ENCODE assay signal across 1 cellular context in the genomic region with DNA sequence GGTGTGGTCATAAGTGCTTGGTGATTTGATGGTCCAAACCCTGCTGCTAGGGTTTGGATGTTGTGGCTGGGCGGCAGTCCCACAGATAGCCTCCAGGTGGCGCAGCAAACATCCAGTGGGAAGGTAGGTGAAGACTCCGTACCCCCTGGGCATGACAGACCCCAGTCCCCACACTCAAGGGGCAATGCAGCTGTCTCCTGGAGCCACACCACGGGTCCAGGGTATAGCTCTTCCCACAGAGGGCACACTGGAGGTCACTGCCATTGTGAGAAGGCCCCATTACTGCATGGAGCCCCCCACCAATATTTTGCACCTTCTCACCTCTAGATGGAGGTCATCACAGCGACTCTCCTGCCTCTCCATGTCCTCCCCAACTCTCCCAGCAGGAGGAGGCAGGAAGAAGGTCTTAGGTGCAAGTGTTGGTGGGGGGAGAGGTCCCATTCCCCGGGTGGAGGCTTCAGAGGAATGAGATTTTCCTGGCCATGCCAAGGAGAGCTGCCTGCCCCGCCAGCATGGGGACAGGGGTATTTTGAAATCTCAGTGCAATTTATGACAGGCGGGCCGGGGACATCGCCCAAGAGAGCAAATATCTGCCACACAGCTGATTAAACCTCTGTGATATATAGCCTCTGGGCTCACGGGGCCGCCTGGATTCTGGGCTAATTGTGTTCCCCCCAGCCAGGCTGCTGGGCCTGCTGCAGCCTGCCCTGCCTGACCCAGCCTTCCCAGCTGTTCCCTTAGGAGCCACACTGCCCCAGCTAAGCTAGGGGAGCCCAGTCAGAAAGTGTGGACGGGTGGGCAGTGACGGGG.
A peak's percentile ranks its signal among the peaks of the same experiment; 100 is the strongest.
TF ChIP-seq lines count a peak whose summit lies in the region.

No MANE protein-coding gene starts in this region.

TF ChIP-seq in HepG2, 621 proteins besides CTCF, POLR2A, EP300 and RAD21 (continued from another document and continues in another):
- TF ChIP-seq, protein P1, sequence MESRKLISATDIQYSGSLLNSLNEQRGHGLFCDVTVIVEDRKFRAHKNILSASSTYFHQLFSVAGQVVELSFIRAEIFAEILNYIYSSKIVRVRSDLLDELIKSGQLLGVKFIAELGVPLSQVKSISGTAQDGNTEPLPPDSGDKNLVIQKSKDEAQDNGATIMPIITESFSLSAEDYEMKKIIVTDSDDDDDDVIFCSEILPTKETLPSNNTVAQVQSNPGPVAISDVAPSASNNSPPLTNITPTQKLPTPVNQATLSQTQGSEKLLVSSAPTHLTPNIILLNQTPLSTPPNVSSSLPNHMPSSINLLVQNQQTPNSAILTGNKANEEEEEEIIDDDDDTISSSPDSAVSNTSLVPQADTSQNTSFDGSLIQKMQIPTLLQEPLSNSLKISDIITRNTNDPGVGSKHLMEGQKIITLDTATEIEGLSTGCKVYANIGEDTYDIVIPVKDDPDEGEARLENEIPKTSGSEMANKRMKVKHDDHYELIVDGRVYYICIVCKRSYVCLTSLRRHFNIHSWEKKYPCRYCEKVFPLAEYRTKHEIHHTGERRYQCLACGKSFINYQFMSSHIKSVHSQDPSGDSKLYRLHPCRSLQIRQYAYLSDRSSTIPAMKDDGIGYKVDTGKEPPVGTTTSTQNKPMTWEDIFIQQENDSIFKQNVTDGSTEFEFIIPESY (CRISPR knock-in tag; IDR thresholded peaks at IDR 0.05): peak; percentile 44
- TF ChIP-seq, protein P2, sequence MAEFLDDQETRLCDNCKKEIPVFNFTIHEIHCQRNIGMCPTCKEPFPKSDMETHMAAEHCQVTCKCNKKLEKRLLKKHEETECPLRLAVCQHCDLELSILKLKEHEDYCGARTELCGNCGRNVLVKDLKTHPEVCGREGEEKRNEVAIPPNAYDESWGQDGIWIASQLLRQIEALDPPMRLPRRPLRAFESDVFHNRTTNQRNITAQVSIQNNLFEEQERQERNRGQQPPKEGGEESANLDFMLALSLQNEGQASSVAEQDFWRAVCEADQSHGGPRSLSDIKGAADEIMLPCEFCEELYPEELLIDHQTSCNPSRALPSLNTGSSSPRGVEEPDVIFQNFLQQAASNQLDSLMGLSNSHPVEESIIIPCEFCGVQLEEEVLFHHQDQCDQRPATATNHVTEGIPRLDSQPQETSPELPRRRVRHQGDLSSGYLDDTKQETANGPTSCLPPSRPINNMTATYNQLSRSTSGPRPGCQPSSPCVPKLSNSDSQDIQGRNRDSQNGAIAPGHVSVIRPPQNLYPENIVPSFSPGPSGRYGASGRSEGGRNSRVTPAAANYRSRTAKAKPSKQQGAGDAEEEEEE (CRISPR knock-in tag; IDR thresholded peaks at IDR 0.05; ENCODE audit: borderline replicate concordance): peak; percentile 20; the same call in 1 of the 2 replicates
- TF ChIP-seq, protein P3, sequence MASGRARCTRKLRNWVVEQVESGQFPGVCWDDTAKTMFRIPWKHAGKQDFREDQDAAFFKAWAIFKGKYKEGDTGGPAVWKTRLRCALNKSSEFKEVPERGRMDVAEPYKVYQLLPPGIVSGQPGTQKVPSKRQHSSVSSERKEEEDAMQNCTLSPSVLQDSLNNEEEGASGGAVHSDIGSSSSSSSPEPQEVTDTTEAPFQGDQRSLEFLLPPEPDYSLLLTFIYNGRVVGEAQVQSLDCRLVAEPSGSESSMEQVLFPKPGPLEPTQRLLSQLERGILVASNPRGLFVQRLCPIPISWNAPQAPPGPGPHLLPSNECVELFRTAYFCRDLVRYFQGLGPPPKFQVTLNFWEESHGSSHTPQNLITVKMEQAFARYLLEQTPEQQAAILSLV (CRISPR knock-in tag; IDR thresholded peaks at IDR 0.05; ENCODE audit: borderline replicate concordance): 0 out of 2 replicates have a peak, but pooled peaks have one; percentile 76
- TF ChIP-seq HNRNPL (IDR thresholded peaks at IDR 0.05; ENCODE audit: low read depth, low read length): 0 out of 2 replicates have a peak, but pooled peaks have one; percentile 62
- 0 out of 2 replicates have a peak, but pooled peaks have one; percentile 39 for TF ChIP-seq FOXO1 (CRISPR knock-in tag; IDR thresholded peaks at IDR 0.05)
- TF ChIP-seq SRSF4 (IDR thresholded peaks at IDR 0.05; ENCODE audit: low read depth, low read length, poor library complexity, severe bottlenecking): no peak
- TF ChIP-seq, protein P4, sequence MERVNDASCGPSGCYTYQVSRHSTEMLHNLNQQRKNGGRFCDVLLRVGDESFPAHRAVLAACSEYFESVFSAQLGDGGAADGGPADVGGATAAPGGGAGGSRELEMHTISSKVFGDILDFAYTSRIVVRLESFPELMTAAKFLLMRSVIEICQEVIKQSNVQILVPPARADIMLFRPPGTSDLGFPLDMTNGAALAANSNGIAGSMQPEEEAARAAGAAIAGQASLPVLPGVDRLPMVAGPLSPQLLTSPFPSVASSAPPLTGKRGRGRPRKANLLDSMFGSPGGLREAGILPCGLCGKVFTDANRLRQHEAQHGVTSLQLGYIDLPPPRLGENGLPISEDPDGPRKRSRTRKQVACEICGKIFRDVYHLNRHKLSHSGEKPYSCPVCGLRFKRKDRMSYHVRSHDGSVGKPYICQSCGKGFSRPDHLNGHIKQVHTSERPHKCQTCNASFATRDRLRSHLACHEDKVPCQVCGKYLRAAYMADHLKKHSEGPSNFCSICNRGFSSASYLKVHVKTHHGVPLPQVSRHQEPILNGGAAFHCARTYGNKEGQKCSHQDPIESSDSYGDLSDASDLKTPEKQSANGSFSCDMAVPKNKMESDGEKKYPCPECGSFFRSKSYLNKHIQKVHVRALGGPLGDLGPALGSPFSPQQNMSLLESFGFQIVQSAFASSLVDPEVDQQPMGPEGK (CRISPR knock-in tag; IDR thresholded peaks at IDR 0.05): peak; percentile 79
- TF ChIP-seq KDM2A (CRISPR knock-in tag; IDR thresholded peaks at IDR 0.05; ENCODE audit: borderline replicate concordance, low read depth): peak; percentile 77; the same call in 1 of the 2 replicates
- TF ChIP-seq ZMYM4 (CRISPR knock-in tag; IDR thresholded peaks at IDR 0.05): no peak
- TF ChIP-seq, protein P5, sequence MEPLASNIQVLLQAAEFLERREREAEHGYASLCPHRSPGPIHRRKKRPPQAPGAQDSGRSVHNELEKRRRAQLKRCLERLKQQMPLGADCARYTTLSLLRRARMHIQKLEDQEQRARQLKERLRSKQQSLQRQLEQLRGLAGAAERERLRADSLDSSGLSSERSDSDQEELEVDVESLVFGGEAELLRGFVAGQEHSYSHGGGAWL (CRISPR knock-in tag; IDR thresholded peaks at IDR 0.05): 0 out of 2 replicates have a peak, but pooled peaks have one; percentile 29
- TF ChIP-seq, protein P6, sequence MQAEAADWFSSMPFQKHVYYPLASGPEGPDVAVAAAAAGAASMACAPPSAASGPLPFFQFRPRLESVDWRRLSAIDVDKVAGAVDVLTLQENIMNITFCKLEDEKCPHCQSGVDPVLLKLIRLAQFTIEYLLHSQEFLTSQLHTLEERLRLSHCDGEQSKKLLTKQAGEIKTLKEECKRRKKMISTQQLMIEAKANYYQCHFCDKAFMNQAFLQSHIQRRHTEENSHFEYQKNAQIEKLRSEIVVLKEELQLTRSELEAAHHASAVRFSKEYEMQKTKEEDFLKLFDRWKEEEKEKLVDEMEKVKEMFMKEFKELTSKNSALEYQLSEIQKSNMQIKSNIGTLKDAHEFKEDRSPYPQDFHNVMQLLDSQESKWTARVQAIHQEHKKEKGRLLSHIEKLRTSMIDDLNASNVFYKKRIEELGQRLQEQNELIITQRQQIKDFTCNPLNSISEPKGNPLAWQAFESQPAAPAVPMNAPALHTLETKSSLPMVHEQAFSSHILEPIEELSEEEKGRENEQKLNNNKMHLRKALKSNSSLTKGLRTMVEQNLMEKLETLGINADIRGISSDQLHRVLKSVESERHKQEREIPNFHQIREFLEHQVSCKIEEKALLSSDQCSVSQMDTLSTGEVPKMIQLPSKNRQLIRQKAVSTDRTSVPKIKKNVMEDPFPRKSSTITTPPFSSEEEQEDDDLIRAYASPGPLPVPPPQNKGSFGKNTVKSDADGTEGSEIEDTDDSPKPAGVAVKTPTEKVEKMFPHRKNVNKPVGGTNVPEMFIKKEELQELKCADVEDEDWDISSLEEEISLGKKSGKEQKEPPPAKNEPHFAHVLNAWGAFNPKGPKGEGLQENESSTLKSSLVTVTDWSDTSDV (CRISPR knock-in tag; IDR thresholded peaks at IDR 0.05): 0 out of 2 replicates have a peak, but pooled peaks have one; percentile 36
- TF ChIP-seq PHB2 (IDR thresholded peaks at IDR 0.05; ENCODE audit: partially characterized antibody): no peak
- 0 out of 2 replicates have a peak, but pooled peaks have one; percentile 15 for TF ChIP-seq ZFY (CRISPR knock-in tag; IDR thresholded peaks at IDR 0.05)
- TF ChIP-seq POLR2G (IDR thresholded peaks at IDR 0.05; ENCODE audit: low read depth, low read length): no peak
- 0 out of 2 replicates have a peak, but pooled peaks have one; percentile 34 for TF ChIP-seq ZNF343 (CRISPR knock-in tag; IDR thresholded peaks at IDR 0.05)
- TF ChIP-seq YEATS2 (CRISPR knock-in tag; IDR thresholded peaks at IDR 0.05; ENCODE audit: borderline replicate concordance): peak; percentile 30; the same call in 1 of the 2 replicates
- peak; percentile 89 for TF ChIP-seq ZBTB7B (CRISPR knock-in tag; IDR thresholded peaks at IDR 0.05)
- TF ChIP-seq ISL2 (CRISPR knock-in tag; IDR thresholded peaks at IDR 0.05): peak; percentile 32; the same call in 1 of the 2 replicates
- 0 out of 2 replicates have a peak, but pooled peaks have one; percentile 38 for TF ChIP-seq DMAP1 (CRISPR knock-in tag; IDR thresholded peaks at IDR 0.05)
- TF ChIP-seq, protein P7, sequence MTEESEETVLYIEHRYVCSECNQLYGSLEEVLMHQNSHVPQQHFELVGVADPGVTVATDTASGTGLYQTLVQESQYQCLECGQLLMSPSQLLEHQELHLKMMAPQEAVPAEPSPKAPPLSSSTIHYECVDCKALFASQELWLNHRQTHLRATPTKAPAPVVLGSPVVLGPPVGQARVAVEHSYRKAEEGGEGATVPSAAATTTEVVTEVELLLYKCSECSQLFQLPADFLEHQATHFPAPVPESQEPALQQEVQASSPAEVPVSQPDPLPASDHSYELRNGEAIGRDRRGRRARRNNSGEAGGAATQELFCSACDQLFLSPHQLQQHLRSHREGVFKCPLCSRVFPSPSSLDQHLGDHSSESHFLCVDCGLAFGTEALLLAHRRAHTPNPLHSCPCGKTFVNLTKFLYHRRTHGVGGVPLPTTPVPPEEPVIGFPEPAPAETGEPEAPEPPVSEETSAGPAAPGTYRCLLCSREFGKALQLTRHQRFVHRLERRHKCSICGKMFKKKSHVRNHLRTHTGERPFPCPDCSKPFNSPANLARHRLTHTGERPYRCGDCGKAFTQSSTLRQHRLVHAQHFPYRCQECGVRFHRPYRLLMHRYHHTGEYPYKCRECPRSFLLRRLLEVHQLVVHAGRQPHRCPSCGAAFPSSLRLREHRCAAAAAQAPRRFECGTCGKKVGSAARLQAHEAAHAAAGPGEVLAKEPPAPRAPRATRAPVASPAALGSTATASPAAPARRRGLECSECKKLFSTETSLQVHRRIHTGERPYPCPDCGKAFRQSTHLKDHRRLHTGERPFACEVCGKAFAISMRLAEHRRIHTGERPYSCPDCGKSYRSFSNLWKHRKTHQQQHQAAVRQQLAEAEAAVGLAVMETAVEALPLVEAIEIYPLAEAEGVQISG (CRISPR knock-in tag; IDR thresholded peaks at IDR 0.05): peak; percentile 32; the same call in 1 of the 2 replicates
- peak in 1 of 2 experiments; percentile 40; a peak in 1 of 4 replicates for TF ChIP-seq KLF16 (CRISPR knock-in tag; IDR thresholded peaks at IDR 0.05)
- peak; percentile 39; the same call in 1 of the 2 replicates for TF ChIP-seq ZNF350 (CRISPR knock-in tag; IDR thresholded peaks at IDR 0.05; ENCODE audit: borderline replicate concordance, low read depth)
- TF ChIP-seq, protein P8, sequence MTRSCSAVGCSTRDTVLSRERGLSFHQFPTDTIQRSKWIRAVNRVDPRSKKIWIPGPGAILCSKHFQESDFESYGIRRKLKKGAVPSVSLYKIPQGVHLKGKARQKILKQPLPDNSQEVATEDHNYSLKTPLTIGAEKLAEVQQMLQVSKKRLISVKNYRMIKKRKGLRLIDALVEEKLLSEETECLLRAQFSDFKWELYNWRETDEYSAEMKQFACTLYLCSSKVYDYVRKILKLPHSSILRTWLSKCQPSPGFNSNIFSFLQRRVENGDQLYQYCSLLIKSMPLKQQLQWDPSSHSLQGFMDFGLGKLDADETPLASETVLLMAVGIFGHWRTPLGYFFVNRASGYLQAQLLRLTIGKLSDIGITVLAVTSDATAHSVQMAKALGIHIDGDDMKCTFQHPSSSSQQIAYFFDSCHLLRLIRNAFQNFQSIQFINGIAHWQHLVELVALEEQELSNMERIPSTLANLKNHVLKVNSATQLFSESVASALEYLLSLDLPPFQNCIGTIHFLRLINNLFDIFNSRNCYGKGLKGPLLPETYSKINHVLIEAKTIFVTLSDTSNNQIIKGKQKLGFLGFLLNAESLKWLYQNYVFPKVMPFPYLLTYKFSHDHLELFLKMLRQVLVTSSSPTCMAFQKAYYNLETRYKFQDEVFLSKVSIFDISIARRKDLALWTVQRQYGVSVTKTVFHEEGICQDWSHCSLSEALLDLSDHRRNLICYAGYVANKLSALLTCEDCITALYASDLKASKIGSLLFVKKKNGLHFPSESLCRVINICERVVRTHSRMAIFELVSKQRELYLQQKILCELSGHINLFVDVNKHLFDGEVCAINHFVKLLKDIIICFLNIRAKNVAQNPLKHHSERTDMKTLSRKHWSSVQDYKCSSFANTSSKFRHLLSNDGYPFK (CRISPR knock-in tag; IDR thresholded peaks at IDR 0.05; ENCODE audit: borderline replicate concordance): peak; percentile 62; the same call in 1 of the 2 replicates
- TF ChIP-seq ZNF672 (CRISPR knock-in tag; IDR thresholded peaks at IDR 0.05): peak; percentile 97; the same call in 1 of the 2 replicates
- TF ChIP-seq ERF (CRISPR knock-in tag; IDR thresholded peaks at IDR 0.05): peak; percentile 53; the same call in 1 of the 2 replicates
- TF ChIP-seq GFI1 (CRISPR knock-in tag; IDR thresholded peaks at IDR 0.05; ENCODE audit: borderline replicate concordance): peak; percentile 45; the same call in 1 of the 2 replicates
- TF ChIP-seq, protein P9, sequence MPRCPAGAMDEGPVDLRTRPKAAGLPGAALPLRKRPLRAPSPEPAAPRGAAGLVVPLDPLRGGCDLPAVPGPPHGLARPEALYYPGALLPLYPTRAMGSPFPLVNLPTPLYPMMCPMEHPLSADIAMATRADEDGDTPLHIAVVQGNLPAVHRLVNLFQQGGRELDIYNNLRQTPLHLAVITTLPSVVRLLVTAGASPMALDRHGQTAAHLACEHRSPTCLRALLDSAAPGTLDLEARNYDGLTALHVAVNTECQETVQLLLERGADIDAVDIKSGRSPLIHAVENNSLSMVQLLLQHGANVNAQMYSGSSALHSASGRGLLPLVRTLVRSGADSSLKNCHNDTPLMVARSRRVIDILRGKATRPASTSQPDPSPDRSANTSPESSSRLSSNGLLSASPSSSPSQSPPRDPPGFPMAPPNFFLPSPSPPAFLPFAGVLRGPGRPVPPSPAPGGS (CRISPR knock-in tag; IDR thresholded peaks at IDR 0.05): peak; percentile 1; the same call in 1 of the 2 replicates
- peak; percentile 74; the same call in 1 of the 2 replicates for TF ChIP-seq SMAD1 (CRISPR knock-in tag; IDR thresholded peaks at IDR 0.05; ENCODE audit: borderline replicate concordance, low read depth)
- TF ChIP-seq, protein P10, sequence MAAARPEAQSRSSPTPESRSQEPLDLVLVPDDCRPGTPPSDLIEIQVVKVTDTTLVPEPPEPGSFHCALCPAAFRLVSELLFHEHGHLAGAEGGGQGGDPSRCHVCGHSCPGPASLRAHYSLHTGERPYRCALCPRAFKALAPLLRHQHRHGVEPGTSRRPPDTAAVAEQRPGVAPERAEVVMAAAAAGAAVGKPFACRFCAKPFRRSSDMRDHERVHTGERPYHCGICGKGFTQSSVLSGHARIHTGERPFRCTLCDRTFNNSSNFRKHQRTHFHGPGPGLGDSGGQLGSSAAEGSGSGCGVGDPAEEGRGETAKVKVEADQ (CRISPR knock-in tag; IDR thresholded peaks at IDR 0.05; ENCODE audit: borderline replicate concordance): 0 out of 2 replicates have a peak, but pooled peaks have one; percentile 37
